Comparison of ENCODE assay signal across 15 cellular contexts in genomic region chr6:23091795-23092194, GRCh38.
"Had no signal": no experiment of that assay in that cellular context is flagged by ENCODE, and none has a peak within 500 bp of the region (broad histone marks: within the 10 kb centered on the region; RNA-seq: fewer than 3 reads in every experiment).

No MANE protein-coding gene starts in this region.

- H3K9me3 ChIP-seq: transverse colon had no signal

- H3K27me3 ChIP-seq: dorsolateral prefrontal cortex, transverse colon had no signal

- DNase-seq: activated CD4-positive, alpha-beta T cell treated with anti-CD3 and anti-CD28 coated beads, Interleukin-2, amount 10 ng/mL, durations not matched to agents 24 days and 14 days; activated CD4-positive, CD25-positive, alpha-beta regulatory T cell; activated naive CD4-positive, alpha-beta T cell; activated naive CD8-positive, alpha-beta T cell treated with anti-CD3 and anti-CD28 coated beads, Interleukin-2, amount 10 ng/mL, durations not matched to agents 7 days and 5 days; aorta; dorsolateral prefrontal cortex; endodermal cell; erythroblast; head of caudate nucleus; stimulated activated CD4-positive, alpha-beta T cell treated with anti-CD3 and anti-CD28 coated beads, Interleukin-15, amount 100 ng/mL, for 24 hours; stimulated activated CD4-positive, alpha-beta T cell treated with anti-CD3 and anti-CD28 coated beads, Interleukin-4, amount 100 ng/mL, for 1 hour; stimulated activated naive B cell treated with anti-CD40 and anti-IgM and Interleukin-4, amounts not matched to agents 10 μg/mL and 1 μg/mL and 100 μg/mL, for 72 hours; transverse colon had no signal

- H3K27ac ChIP-seq: dorsolateral prefrontal cortex, skin epidermis, transverse colon had no signal

- H3K4me1 ChIP-seq: transverse colon had no signal

- H3K36me3 ChIP-seq: transverse colon had no signal

- H3K4me3 ChIP-seq: dorsolateral prefrontal cortex, skin epidermis, transverse colon had no signal

- ATAC-seq: natural killer cell treated with Interleukin-12 subunit alpha and Interleukin-12 subunit beta and Interleukin-15 and Interleukin-18, amount 100 ng/mL, for 72 hours; stimulated activated naive B cell treated with anti-CD40 and anti-IgM and Interleukin-4, amounts not matched to agents 10 μg/mL and 1 μg/mL and 100 μg/mL, for 72 hours had no signal
